Comparison of ENCODE assay signal across 13 cellular contexts in the genomic region with DNA sequence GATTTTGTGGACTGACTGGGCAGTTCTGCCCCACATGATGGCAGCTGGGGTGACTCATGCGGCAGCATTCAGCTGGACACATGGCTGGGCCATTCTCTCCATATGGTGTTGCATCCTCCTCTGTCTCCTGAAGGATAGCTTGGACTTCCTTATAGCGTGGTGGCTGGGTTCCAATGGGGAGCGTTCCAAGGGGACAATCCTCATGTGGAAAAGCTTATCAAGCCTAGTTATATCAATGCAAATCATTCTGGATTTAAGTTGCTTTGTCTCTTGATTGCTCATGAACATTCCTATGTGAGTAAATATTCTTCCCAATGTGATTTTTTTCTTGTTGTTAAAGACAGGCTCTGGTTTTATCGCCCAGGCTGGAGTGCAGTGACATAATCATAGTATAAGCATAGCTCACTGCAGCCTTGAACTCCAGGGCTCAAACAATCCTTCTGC. TPM values are rescaled to one million over a fixed set of nuclear protein-coding genes. Genes with fewer than 3 reads are reported as not detected.
A peak's percentile ranks its signal among the peaks of the same experiment; 100 is the strongest.
DNase-seq lines count a peak whose midpoint lies in the region; ATAC-seq lines count a peak whose summit lies in the region.
"Had no signal": no experiment of that assay in that cellular context is flagged by ENCODE, and none has a peak within 500 bp of the region (broad histone marks: within the 10 kb centered on the region; RNA-seq: fewer than 3 reads in every experiment).

No MANE protein-coding gene starts in this region.

- intact Hi-C loops in posterior cingulate gyrus (cut with DNase I), result no loop called here

- ATAC-seq in GM21360 (IDR thresholded peaks at IDR 0.05; ENCODE audit: unreplicated experiment) (no peak), GM18858 (IDR thresholded peaks at IDR 0.05; ENCODE audit: unreplicated experiment) (no peak)
- ATAC-seq: WTC11 had no signal

- DNase-seq in EH (ENCODE audit: low read depth) (peak; percentile 95), NCI-H69 (lab: John Stamatoyannopoulos, UW) (peak; percentile 34), epidermal melanocyte (ENCODE audit: insufficient read length, low spot score) (peak; percentile 57), posterior cingulate gyrus (peak in 6 of 10 donors; percentile 37 to 88 (median 64)), putamen (ENCODE audit: low spot score) (no peak), mesenteric fat pad (ENCODE audit: low spot score) (no peak)
- DNase-seq: activated T-cell treated with anti-CD3 and anti-CD28 coated beads, Interleukin-2, amount 50 U/mL, for 48 hours; caudate nucleus; NCI-H2227 treated with DMSO at 0.1 percent for 48 hours; thyroid gland had no signal

RNA-seq across cellular contexts. Expression of gene SLC2A1, which starts 13.2 kb away (rescaled TPM):
- total RNA-seq in mesenteric fat pad, result 16.3 TPM

Comparison
In these comparisons a context has a peak if more than half of its experiments do, and no peak if none do; other contexts are left out.
1. DNase-seq: peak in EH (single experiment), NCI-H69 (single experiment), epidermal melanocyte (single experiment) and posterior cingulate gyrus (6 of 10); none in putamen (single experiment) and mesenteric fat pad (single experiment).